In genomic region chr5:159224471-159224870, GRCh38 we compare ENCODE assay signal across 33 cellular contexts.
"Had no signal": no experiment of that assay in that cellular context is flagged by ENCODE, and none has a peak within 500 bp of the region (broad histone marks: within the 10 kb centered on the region; RNA-seq: fewer than 3 reads in every experiment).

No MANE protein-coding gene starts in this region.

- DNase-seq: activated CD4-positive, alpha-beta memory T cell treated with anti-CD3 and anti-CD28 coated beads, Interleukin-2, amount 10 ng/mL, durations not matched to agents 7 days and 5 days; activated CD4-positive, alpha-beta T cell treated with anti-CD3 and anti-CD28 coated beads for 1 hour; activated CD4-positive, alpha-beta T cell treated with anti-CD3 and anti-CD28 coated beads for 48 hours; activated CD4-positive, CD25-positive, alpha-beta regulatory T cell; activated CD8-positive, alpha-beta memory T cell treated with anti-CD3 and anti-CD28 coated beads for 24 hours; activated CD8-positive, alpha-beta memory T cell treated with anti-CD3 and anti-CD28 coated beads, Interleukin-2, amount 10 ng/mL, durations not matched to agents 7 days and 5 days; activated effector memory CD4-positive, alpha-beta T cell treated with anti-CD3 and anti-CD28 coated beads, Interleukin-2, amount 50 U/mL, for 16 hours; activated naive CD4-positive, alpha-beta T cell; activated naive CD4-positive, alpha-beta T cell treated with anti-CD3 and anti-CD28 coated beads, Interleukin-2, amount 50 U/mL, for 16 hours; activated naive CD8-positive, alpha-beta T cell treated with anti-CD3 and anti-CD28 coated beads for 36 hours; activated T-cell treated with anti-CD3 and anti-CD28 coated beads, Interleukin-2, amount 50 U/mL, for 1 hour; activated T-cell treated with anti-CD3 and anti-CD28 coated beads, Interleukin-2, amount 50 U/mL, for 72 hours; amniotic stem cell; aorta; brain microvascular endothelial cell; IMR-90; NCI-H1105; NCI-H1417 treated with DMSO at 0.1 percent for 48 hours; NCI-H187 treated with DMSO at 0.1 percent for 48 hours; NCI-H2081; NCI-H2171 treated with DMSO at 0.1 percent for 48 hours; NCI-H2227 treated with DMSO at 0.1 percent for 48 hours; NCI-H446; NCI-H510A treated with DMSO at 0.1 percent for 48 hours; NK-92 treated with Interleukin-12 subunit alpha and Interleukin-12 subunit beta, amount 100 ng/mL, for 24 hours; PC-9; Right ventricle myocardium superior; T1000; WERI-Rb-1 had no signal

- H2AFZ ChIP-seq: PC-9 had no signal

- H3K4me3 ChIP-seq: K562, PC-9, SK-N-MC had no signal

- H3K4me2 ChIP-seq: PC-9 had no signal

- H3K27ac ChIP-seq: brain microvascular endothelial cell, PC-9, SK-N-MC, WERI-Rb-1 had no signal

- ATAC-seq: activated CD8-positive, alpha-beta memory T cell treated with anti-CD3 and anti-CD28 coated beads, Interleukin-2, amount 10 ng/mL, durations not matched to agents 7 days and 5 days; activated T-cell treated with anti-CD3 and anti-CD28 coated beads, Interleukin-2, amount 50 U/mL, for 72 hours; activated T-helper 17 cell treated with anti-CD3 and anti-CD28 coated beads, Interleukin-2, amount 50 U/mL, for 72 hours; K562 had no signal

- H3K36me3 ChIP-seq: brain microvascular endothelial cell, WERI-Rb-1 had no signal

- H3K27me3 ChIP-seq: brain microvascular endothelial cell had no signal

- FAIRE-seq: K562, RCC 7860 had no signal
